ENCODE assay signal across 1 cellular context in genomic region chr9:74952281-74953151, GRCh38.
TF ChIP-seq lines count a peak whose summit lies in the region.

Gene C9orf40 (minus strand): TSS chr9:74952912. CDS start chr9:74952611, 301 bp downstream.

TF ChIP-seq in HepG2, 621 proteins besides CTCF, POLR2A, EP300 and RAD21 (continued from another document and continues in another):
- TF ChIP-seq, protein P1, sequence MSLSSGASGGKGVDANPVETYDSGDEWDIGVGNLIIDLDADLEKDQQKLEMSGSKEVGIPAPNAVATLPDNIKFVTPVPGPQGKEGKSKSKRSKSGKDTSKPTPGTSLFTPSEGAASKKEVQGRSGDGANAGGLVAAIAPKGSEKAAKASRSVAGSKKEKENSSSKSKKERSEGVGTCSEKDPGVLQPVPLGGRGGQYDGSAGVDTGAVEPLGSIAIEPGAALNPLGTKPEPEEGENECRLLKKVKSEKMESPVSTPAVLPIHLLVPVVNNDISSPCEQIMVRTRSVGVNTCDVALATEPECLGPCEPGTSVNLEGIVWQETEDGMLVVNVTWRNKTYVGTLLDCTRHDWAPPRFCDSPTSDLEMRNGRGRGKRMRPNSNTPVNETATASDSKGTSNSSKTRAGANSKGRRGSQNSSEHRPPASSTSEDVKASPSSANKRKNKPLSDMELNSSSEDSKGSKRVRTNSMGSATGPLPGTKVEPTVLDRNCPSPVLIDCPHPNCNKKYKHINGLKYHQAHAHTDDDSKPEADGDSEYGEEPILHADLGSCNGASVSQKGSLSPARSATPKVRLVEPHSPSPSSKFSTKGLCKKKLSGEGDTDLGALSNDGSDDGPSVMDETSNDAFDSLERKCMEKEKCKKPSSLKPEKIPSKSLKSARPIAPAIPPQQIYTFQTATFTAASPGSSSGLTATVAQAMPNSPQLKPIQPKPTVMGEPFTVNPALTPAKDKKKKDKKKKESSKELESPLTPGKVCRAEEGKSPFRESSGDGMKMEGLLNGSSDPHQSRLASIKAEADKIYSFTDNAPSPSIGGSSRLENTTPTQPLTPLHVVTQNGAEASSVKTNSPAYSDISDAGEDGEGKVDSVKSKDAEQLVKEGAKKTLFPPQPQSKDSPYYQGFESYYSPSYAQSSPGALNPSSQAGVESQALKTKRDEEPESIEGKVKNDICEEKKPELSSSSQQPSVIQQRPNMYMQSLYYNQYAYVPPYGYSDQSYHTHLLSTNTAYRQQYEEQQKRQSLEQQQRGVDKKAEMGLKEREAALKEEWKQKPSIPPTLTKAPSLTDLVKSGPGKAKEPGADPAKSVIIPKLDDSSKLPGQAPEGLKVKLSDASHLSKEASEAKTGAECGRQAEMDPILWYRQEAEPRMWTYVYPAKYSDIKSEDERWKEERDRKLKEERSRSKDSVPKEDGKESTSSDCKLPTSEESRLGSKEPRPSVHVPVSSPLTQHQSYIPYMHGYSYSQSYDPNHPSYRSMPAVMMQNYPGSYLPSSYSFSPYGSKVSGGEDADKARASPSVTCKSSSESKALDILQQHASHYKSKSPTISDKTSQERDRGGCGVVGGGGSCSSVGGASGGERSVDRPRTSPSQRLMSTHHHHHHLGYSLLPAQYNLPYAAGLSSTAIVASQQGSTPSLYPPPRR (CRISPR knock-in tag; IDR thresholded peaks at IDR 0.05; ENCODE audit: borderline replicate concordance): peak; percentile 63; the same call in 1 of the 2 replicates
- TF ChIP-seq USF2 (IDR thresholded peaks at IDR 0.05; ENCODE audit: low read depth, low read length): no peak
- TF ChIP-seq USF2 (CRISPR knock-in tag; IDR thresholded peaks at IDR 0.05; ENCODE audit: borderline replicate concordance): peak; percentile 35; the same call in 1 of the 2 replicates
- TF ChIP-seq PRMT3 (CRISPR knock-in tag; IDR thresholded peaks at IDR 0.05; ENCODE audit: borderline replicate concordance, low read depth): no peak
- TF ChIP-seq POGZ (CRISPR knock-in tag; IDR thresholded peaks at IDR 0.05): peak; percentile 70
- peak; percentile 90; the same call in 1 of the 2 replicates for TF ChIP-seq ZFP91 (CRISPR knock-in tag; IDR thresholded peaks at IDR 0.05; ENCODE audit: borderline replicate concordance)
- TF ChIP-seq HMGA1 (CRISPR knock-in tag; conservative IDR thresholded peaks at IDR 0.05): no peak
- 0 out of 2 replicates have a peak, but pooled peaks have one; percentile 22 for TF ChIP-seq AKAP8 (CRISPR knock-in tag; IDR thresholded peaks at IDR 0.05)
- peak; percentile 64 for TF ChIP-seq ZMYM3 (CRISPR knock-in tag; IDR thresholded peaks at IDR 0.05)
- TF ChIP-seq KMT2A (CRISPR knock-in tag; IDR thresholded peaks at IDR 0.05): peak; percentile 50; the same call in 1 of the 2 replicates
- TF ChIP-seq HMGXB4 (CRISPR knock-in tag; IDR thresholded peaks at IDR 0.05; ENCODE audit: borderline replicate concordance in 1 of 2, low read depth in 1 of 2): peak; percentile 99
- peak; percentile 69 for TF ChIP-seq KLF15 (CRISPR knock-in tag; IDR thresholded peaks at IDR 0.05; ENCODE audit: borderline replicate concordance)
- TF ChIP-seq ZNF251 (CRISPR knock-in tag; IDR thresholded peaks at IDR 0.05): no peak
- TF ChIP-seq ATF6 (CRISPR knock-in tag; conservative IDR thresholded peaks at IDR 0.05): no peak
- TF ChIP-seq, protein P2, sequence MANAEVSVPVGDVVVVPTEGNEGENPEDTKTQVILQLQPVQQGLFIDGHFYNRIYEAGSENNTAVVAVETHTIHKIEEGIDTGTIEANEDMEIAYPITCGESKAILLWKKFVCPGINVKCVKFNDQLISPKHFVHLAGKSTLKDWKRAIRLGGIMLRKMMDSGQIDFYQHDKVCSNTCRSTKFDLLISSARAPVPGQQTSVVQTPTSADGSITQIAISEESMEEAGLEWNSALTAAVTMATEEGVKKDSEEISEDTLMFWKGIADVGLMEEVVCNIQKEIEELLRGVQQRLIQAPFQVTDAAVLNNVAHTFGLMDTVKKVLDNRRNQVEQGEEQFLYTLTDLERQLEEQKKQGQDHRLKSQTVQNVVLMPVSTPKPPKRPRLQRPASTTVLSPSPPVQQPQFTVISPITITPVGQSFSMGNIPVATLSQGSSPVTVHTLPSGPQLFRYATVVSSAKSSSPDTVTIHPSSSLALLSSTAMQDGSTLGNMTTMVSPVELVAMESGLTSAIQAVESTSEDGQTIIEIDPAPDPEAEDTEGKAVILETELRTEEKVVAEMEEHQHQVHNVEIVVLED (CRISPR knock-in tag; IDR thresholded peaks at IDR 0.05; ENCODE audit: borderline replicate concordance): peak; percentile 87
- peak; percentile 72; the same call in 1 of the 2 replicates for TF ChIP-seq ARID4A (CRISPR knock-in tag; IDR thresholded peaks at IDR 0.05; ENCODE audit: borderline replicate concordance)
- TF ChIP-seq ZNF652 (CRISPR knock-in tag; IDR thresholded peaks at IDR 0.05; ENCODE audit: borderline replicate concordance, low read depth): no peak
- TF ChIP-seq SNAPC5 (CRISPR knock-in tag; IDR thresholded peaks at IDR 0.05; ENCODE audit: borderline replicate concordance): no peak
- peak; percentile 90; the same call in 1 of the 2 replicates for TF ChIP-seq ZNF230 (CRISPR knock-in tag; IDR thresholded peaks at IDR 0.05)
- TF ChIP-seq ZNF839 (CRISPR knock-in tag; IDR thresholded peaks at IDR 0.05; ENCODE audit: borderline replicate concordance): peak; percentile 80; the same call in 1 of the 2 replicates
- TF ChIP-seq ZFP62 (CRISPR knock-in tag; IDR thresholded peaks at IDR 0.05): no peak
- TF ChIP-seq SALL2 (CRISPR knock-in tag; IDR thresholded peaks at IDR 0.05): peak; percentile 87
- peak; percentile 79; the same call in 1 of the 2 replicates for TF ChIP-seq GPN1 (CRISPR knock-in tag; IDR thresholded peaks at IDR 0.05; ENCODE audit: borderline replicate concordance)
- peak; percentile 20; the same call in 1 of the 2 replicates for TF ChIP-seq ZNF629 (CRISPR knock-in tag; conservative IDR thresholded peaks at IDR 0.05)
- no peak for TF ChIP-seq PRDM4 (CRISPR knock-in tag; IDR thresholded peaks at IDR 0.05; ENCODE audit: borderline replicate concordance)
- TF ChIP-seq NR2C2 (CRISPR knock-in tag; IDR thresholded peaks at IDR 0.05; ENCODE audit: borderline replicate concordance): 0 out of 2 replicates have a peak, but pooled peaks have one; percentile 29
- TF ChIP-seq HNRNPK (IDR thresholded peaks at IDR 0.05; ENCODE audit: low read depth, low read length, poor library complexity, severe bottlenecking): peak; percentile 62
- TF ChIP-seq, protein P3, sequence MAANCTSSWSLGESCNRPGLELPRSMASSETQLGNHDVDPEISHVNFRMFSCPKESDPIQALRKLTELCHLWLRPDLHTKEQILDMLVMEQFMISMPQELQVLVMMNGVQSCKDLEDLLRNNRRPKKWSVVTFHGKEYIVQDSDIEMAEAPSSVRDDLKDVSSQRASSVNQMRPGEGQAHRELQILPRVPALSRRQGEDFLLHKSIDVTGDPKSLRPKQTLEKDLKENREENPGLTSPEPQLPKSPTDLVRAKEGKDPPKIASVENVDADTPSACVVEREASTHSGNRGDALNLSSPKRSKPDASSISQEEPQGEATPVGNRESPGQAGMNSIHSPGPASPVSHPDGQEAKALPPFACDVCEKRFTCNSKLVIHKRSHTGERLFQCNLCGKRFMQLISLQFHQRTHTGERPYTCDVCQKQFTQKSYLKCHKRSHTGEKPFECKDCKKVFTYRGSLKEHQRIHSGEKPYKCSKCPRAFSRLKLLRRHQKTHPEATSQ (CRISPR knock-in tag; IDR thresholded peaks at IDR 0.05; ENCODE audit: borderline replicate concordance): no peak
- no peak for TF ChIP-seq HDAC6 (IDR thresholded peaks at IDR 0.05; ENCODE audit: low read depth, low read length)
- TF ChIP-seq ZFP36 (IDR thresholded peaks at IDR 0.05; ENCODE audit: borderline replicate concordance, low read depth, low read length, partially characterized antibody): no peak
